ENCODE assay signal across 14 cellular contexts in genomic region chr17:9195961-9196668, GRCh38.
DNase-seq lines count a peak whose midpoint lies in the region; ATAC-seq and TF ChIP-seq lines count a peak whose summit lies in the region.
"Had no signal": no experiment of that assay in that cellular context is flagged by ENCODE, and none has a peak within 500 bp of the region (broad histone marks: within the 10 kb centered on the region; RNA-seq: fewer than 3 reads in every experiment).

No MANE protein-coding gene starts in this region.

- no peaks in the 10 kb centered on the region for H3K27me3 Mint-ChIP-seq in T-helper 2 cell treated with Interferon-gamma antibody and Interleukin-4, amounts not matched to agents 5 μg/mL and 100 μg/mL, for 36 hours (ENCODE audit: low read depth)
- H3K27me3 Mint-ChIP-seq: activated B cell treated with CpG ODN at 0.5 μM for 24 hours had no signal

- H4K20me1 ChIP-seq in HCT116 (ENCODE audit: insufficient read depth): no peaks in the 10 kb centered on the region

- H3K27me3 ChIP-seq in HCT116 (ENCODE audit: insufficient read depth, low read length) (no peaks in the 10 kb centered on the region), esophagus squamous epithelium (no peaks in the 10 kb centered on the region)

- no peak for DNase-seq in HCT116 (ENCODE audit: low read depth, low spot score)
- peak; percentile 25 for DNase-seq in NCI-H69 (lab: John Stamatoyannopoulos, UW)
- no peak for DNase-seq in esophagus squamous epithelium (lab: John Stamatoyannopoulos, UW)
- peak; percentile 77 for DNase-seq in retina
- no peak for DNase-seq in T-helper 2 cell treated with Interferon-gamma antibody and Interleukin-4, amounts not matched to agents 5 μg/mL and 100 μg/mL, for 36 hours (ENCODE audit: low spot score)
- DNase-seq: activated B cell treated with CpG ODN at 0.5 μM for 24 hours, left cardiac atrium, NCI-H226, SHP77, substantia nigra had no signal

- H3K9me3 Mint-ChIP-seq in T-helper 2 cell treated with Interferon-gamma antibody and Interleukin-4, amounts not matched to agents 5 μg/mL and 100 μg/mL, for 36 hours: peaks cover 5% of the 10 kb centered on the region
- H3K9me3 Mint-ChIP-seq: activated B cell treated with CpG ODN at 0.5 μM for 24 hours; natural killer cell treated with Interleukin-12 subunit alpha and Interleukin-12 subunit beta and Interleukin-15 and Interleukin-18, amount 100 ng/mL, for 72 hours had no signal

- H3K9me3 ChIP-seq in HCT116 (ENCODE audit: control insufficient read depth in 1 of 2, insufficient read depth in 1 of 2, low read depth in 1 of 2, low read length in 2 of 2): no peaks in the 10 kb centered on the region
- peaks cover 0 to 5% (median 3%) of the 10 kb centered on the region in 3 donors for H3K9me3 ChIP-seq in esophagus squamous epithelium

- no peak overlapping the region for H2AFZ ChIP-seq in HCT116 (ENCODE audit: low read depth, low read length, poor library complexity, severe bottlenecking)

- BruUV-seq in HCT116 (replicated peaks; lab: Mats Ljungman, UMichigan): no TSS peak

- peak overlapping the region; percentile 31 for H3K4me2 ChIP-seq in HCT116 (ENCODE audit: low read length)

- H3K9me2 ChIP-seq in HCT116 (ENCODE audit: insufficient read depth): no peaks in the 10 kb centered on the region

- intact Hi-C loops in HCT116 (cut with micrococcal nuclease): no loop called here
- intact Hi-C loops in esophagus squamous epithelium (cut with DNase I): no loop called here

- no peak overlapping the region for H3K27ac ChIP-seq in HCT116 (ENCODE audit: low read depth, low read length)
- H3K27ac ChIP-seq in esophagus squamous epithelium: peak overlapping the region; percentile 59 to 85 (median 70)
- H3K27ac ChIP-seq: HL-60 had no signal

- CTCF ChIA-PET in HCT116 (lab: Charles Lee): no interaction called here

- ATAC-seq in HCT116: peak; percentile 50
- no peak for ATAC-seq in HG02610 (IDR thresholded peaks at IDR 0.05; ENCODE audit: unreplicated experiment)
- no peak for ATAC-seq in HG03469 (IDR thresholded peaks at IDR 0.05; ENCODE audit: unreplicated experiment)
- ATAC-seq: left cardiac atrium had no signal

- no peaks in the 10 kb centered on the region for H3K4me1 Mint-ChIP-seq in T-helper 2 cell treated with Interferon-gamma antibody and Interleukin-4, amounts not matched to agents 5 μg/mL and 100 μg/mL, for 36 hours (ENCODE audit: low read depth)

- RAD21 ChIA-PET in HCT116 (lab: Charles Lee; ENCODE audit: low non-redundant PET in 1 of 2, low total read pairs in 2 of 2, uncharacterized antibody in 2 of 2, unreplicated experiment in 2 of 2): no interaction called here

- no peak overlapping the region for H3K4me3 ChIP-seq in HCT116 (replicated peaks in 1 of 2; ENCODE audit: low read depth in 1 of 2, low read length in 2 of 2)
- H3K4me3 ChIP-seq in esophagus squamous epithelium: no peak overlapping the region

- H3K9ac ChIP-seq in HCT116 (ENCODE audit: low read length): no peak overlapping the region

- H3K36me3 ChIP-seq in HCT116 (ENCODE audit: control insufficient read depth in 1 of 2, insufficient read depth in 2 of 2, low read length in 2 of 2): no peaks in the 10 kb centered on the region
- peaks cover 0 to 13% (median 4%) of the 10 kb centered on the region in 3 donors for H3K36me3 ChIP-seq in esophagus squamous epithelium

- no peak overlapping the region for H3K4me3 Mint-ChIP-seq in T-helper 2 cell treated with Interferon-gamma antibody and Interleukin-4, amounts not matched to agents 5 μg/mL and 100 μg/mL, for 36 hours
- H3K4me3 Mint-ChIP-seq: activated B cell treated with CpG ODN at 0.5 μM for 24 hours; natural killer cell treated with Interleukin-12 subunit alpha and Interleukin-12 subunit beta and Interleukin-15 and Interleukin-18, amount 100 ng/mL, for 72 hours had no signal

- H3K4me1 ChIP-seq in HCT116 (ENCODE audit: control insufficient read depth in 1 of 2, insufficient read depth in 2 of 2, low read length in 2 of 2) (peaks cover 14 to 21% of the 10 kb centered on the region in 2 experiments), esophagus squamous epithelium (peaks cover 7 to 42% (median 8%) of the 10 kb centered on the region in 3 donors)

- 32 to 44% methylated on average over 6 to 7 of the region's 10 CpGs for WGBS in esophagus squamous epithelium, 2 donors

- TF ChIP-seq CTCF in HCT116 (IDR thresholded peaks at IDR 0.05 in 2 of 3, conservative IDR thresholded peaks at IDR 0.05 in 1 of 3; ENCODE audit: borderline replicate concordance in 1 of 3, insufficient read depth in 1 of 3, low read depth in 2 of 3, low read length in 2 of 3) (no peak), esophagus squamous epithelium (IDR thresholded peaks at IDR 0.05) (peak in 2 of 6 experiments; percentile 9 to 20)

- POLR2A ChIA-PET in HCT116 (lab: Charles Lee): no interaction called here

- H3K79me2 ChIP-seq in HCT116 (ENCODE audit: insufficient read depth, low read length): no peaks in the 10 kb centered on the region

- no peak overlapping the region for H3K27ac Mint-ChIP-seq in T-helper 2 cell treated with Interferon-gamma antibody and Interleukin-4, amounts not matched to agents 5 μg/mL and 100 μg/mL, for 36 hours
- H3K27ac Mint-ChIP-seq: activated B cell treated with CpG ODN at 0.5 μM for 24 hours; natural killer cell treated with Interleukin-12 subunit alpha and Interleukin-12 subunit beta and Interleukin-15 and Interleukin-18, amount 100 ng/mL, for 72 hours had no signal

- TF ChIP-seq RAD21 in HCT116 (IDR thresholded peaks at IDR 0.05; ENCODE audit: low read depth): no peak

- TF ChIP-seq POLR2A in HCT116 (IDR thresholded peaks at IDR 0.05; ENCODE audit: borderline replicate concordance, extremely low read depth, insufficient read depth, insufficient read length) (no peak), esophagus squamous epithelium (IDR thresholded peaks at IDR 0.05) (no peak)

- no peaks in the 10 kb centered on the region for H3K36me3 Mint-ChIP-seq in T-helper 2 cell treated with Interferon-gamma antibody and Interleukin-4, amounts not matched to agents 5 μg/mL and 100 μg/mL, for 36 hours (ENCODE audit: low read depth)
- H3K36me3 Mint-ChIP-seq: natural killer cell treated with Interleukin-12 subunit alpha and Interleukin-12 subunit beta and Interleukin-15 and Interleukin-18, amount 100 ng/mL, for 72 hours had no signal

TF ChIP-seq in HCT116, 20 proteins besides CTCF, POLR2A, EP300 and RAD21:
- TF ChIP-seq, protein P1, sequence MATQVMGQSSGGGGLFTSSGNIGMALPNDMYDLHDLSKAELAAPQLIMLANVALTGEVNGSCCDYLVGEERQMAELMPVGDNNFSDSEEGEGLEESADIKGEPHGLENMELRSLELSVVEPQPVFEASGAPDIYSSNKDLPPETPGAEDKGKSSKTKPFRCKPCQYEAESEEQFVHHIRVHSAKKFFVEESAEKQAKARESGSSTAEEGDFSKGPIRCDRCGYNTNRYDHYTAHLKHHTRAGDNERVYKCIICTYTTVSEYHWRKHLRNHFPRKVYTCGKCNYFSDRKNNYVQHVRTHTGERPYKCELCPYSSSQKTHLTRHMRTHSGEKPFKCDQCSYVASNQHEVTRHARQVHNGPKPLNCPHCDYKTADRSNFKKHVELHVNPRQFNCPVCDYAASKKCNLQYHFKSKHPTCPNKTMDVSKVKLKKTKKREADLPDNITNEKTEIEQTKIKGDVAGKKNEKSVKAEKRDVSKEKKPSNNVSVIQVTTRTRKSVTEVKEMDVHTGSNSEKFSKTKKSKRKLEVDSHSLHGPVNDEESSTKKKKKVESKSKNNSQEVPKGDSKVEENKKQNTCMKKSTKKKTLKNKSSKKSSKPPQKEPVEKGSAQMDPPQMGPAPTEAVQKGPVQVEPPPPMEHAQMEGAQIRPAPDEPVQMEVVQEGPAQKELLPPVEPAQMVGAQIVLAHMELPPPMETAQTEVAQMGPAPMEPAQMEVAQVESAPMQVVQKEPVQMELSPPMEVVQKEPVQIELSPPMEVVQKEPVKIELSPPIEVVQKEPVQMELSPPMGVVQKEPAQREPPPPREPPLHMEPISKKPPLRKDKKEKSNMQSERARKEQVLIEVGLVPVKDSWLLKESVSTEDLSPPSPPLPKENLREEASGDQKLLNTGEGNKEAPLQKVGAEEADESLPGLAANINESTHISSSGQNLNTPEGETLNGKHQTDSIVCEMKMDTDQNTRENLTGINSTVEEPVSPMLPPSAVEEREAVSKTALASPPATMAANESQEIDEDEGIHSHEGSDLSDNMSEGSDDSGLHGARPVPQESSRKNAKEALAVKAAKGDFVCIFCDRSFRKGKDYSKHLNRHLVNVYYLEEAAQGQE (IDR thresholded peaks at IDR 0.05; ENCODE audit: low read depth): no peak
- TF ChIP-seq ZNF274 (IDR thresholded peaks at IDR 0.05; ENCODE audit: low read depth, low read length): no peak

Comparison
In these comparisons a context has a peak if more than half of its experiments do, and no peak if none do; other contexts are left out.
1. DNase-seq: peak in NCI-H69 (single experiment) and retina (single experiment); none in HCT116 (single experiment), esophagus squamous epithelium (single experiment) and T-helper 2 cell treated with Interferon-gamma antibody and Interleukin-4, amounts not matched to agents 5 μg/mL and 100 μg/mL, for 36 hours (single experiment).